12 cellular contexts compared by ENCODE assay signal in genomic region chr2:32783468-32783867, GRCh38.
"Had no signal": no experiment of that assay in that cellular context is flagged by ENCODE, and none has a peak within 500 bp of the region (broad histone marks: within the 10 kb centered on the region; RNA-seq: fewer than 3 reads in every experiment).

No MANE protein-coding gene starts in this region.

- DNase-seq: activated CD4-positive, alpha-beta T cell treated with anti-CD3 and anti-CD28 coated beads, Interleukin-2, amount 50 U/mL, for 1 hour; activated naive CD4-positive, alpha-beta T cell treated with anti-CD3 and anti-CD28 coated beads, Interleukin-2, amount 50 U/mL, for 16 hours; activated T-cell treated with anti-CD3 and anti-CD28 coated beads, Interleukin-2, amount 50 U/mL, for 1 hour; adrenal gland; erythroblast; mesendoderm; ovary; T-helper 17 cell; tibial artery had no signal

- H3K27me3 Mint-ChIP-seq: T-helper 17 cell had no signal

- H3K36me3 ChIP-seq: adrenal gland, ovary had no signal

- H3K4me1 ChIP-seq: adrenal gland, tibial artery had no signal

- H3K4me3 Mint-ChIP-seq: neural crest cell; stimulated activated effector memory CD8-positive, alpha-beta T cell treated with anti-CD3 and anti-CD28 coated beads, Interleukin-12 subunit alpha, Interleukin-12 subunit beta, amount 100 ng/mL, for 72 hours; T-helper 17 cell had no signal

- H3K27me3 ChIP-seq: adrenal gland, ovary, tibial artery had no signal

- H3K4me3 ChIP-seq: adrenal gland, ovary, smooth muscle cell, tibial artery had no signal

- ATAC-seq: stimulated activated effector memory CD8-positive, alpha-beta T cell treated with anti-CD3 and anti-CD28 coated beads, Interleukin-12 subunit alpha, Interleukin-12 subunit beta, amount 100 ng/mL, for 72 hours; T-helper 17 cell had no signal

- H3K4me1 Mint-ChIP-seq: neural crest cell; stimulated activated effector memory CD8-positive, alpha-beta T cell treated with anti-CD3 and anti-CD28 coated beads, Interleukin-12 subunit alpha, Interleukin-12 subunit beta, amount 100 ng/mL, for 72 hours had no signal

- H3K27ac ChIP-seq: adrenal gland, ovary, tibial artery had no signal

- H3K27ac Mint-ChIP-seq: stimulated activated effector memory CD8-positive, alpha-beta T cell treated with anti-CD3 and anti-CD28 coated beads, Interleukin-12 subunit alpha, Interleukin-12 subunit beta, amount 100 ng/mL, for 72 hours; T-helper 17 cell had no signal
